9 cellular contexts compared by ENCODE assay signal in the genomic region with DNA sequence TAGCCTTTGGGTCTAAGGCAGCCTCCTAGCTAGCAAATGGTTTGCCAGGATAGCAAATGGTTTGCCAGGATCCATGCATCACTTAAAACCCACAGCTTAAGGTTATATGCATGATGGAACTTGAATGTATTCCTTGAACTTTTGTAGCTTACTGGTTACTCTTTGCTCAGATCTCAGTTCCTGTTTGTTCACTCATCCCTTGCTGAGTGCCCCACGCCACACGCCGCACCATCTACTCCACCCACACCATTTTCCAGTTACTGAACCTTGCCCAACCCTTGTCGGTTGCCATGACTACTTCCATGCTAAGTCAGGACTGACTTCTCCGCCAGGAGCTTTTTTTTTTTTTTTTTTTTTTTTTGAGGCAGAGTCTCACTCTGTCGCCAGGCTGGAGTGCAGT. TPM values are rescaled to one million over a fixed set of nuclear protein-coding genes. Genes with fewer than 3 reads are reported as not detected.
DNase-seq lines count a peak whose midpoint lies in the region; ATAC-seq and TF ChIP-seq lines count a peak whose summit lies in the region.
"Had no signal": no experiment of that assay in that cellular context is flagged by ENCODE, and none has a peak within 500 bp of the region (broad histone marks: within the 10 kb centered on the region; RNA-seq: fewer than 3 reads in every experiment).

No MANE protein-coding gene starts in this region.

- TF ChIP-seq CTCF in choroid plexus epithelial cell (conservative IDR thresholded peaks at IDR 0.05; ENCODE audit: low read depth, low read length) = no peak
- no peak for TF ChIP-seq CTCF in WTC11 (IDR thresholded peaks at IDR 0.05)

- POLR2A ChIA-PET in WTC11 (lab: Charles Lee) = no interaction called here

- H3K27me3 Mint-ChIP-seq in activated naive CD4-positive, alpha-beta T cell treated with anti-CD3 and anti-CD28 coated beads, Interleukin-2, amount 10 ng/mL, durations not matched to agents 7 days and 5 days = peaks cover 5% of the 10 kb centered on the region
- H3K27me3 Mint-ChIP-seq in WTC11 (ENCODE audit: low read depth) = no peaks in the 10 kb centered on the region; the same call in 1 of the 2 replicates

- ATAC-seq in GM21825 (IDR thresholded peaks at IDR 0.05; ENCODE audit: unreplicated experiment) (peak; percentile 94), WTC11 (no peak)

- peaks cover 3% of the 10 kb centered on the region for H3K4me1 Mint-ChIP-seq in activated naive CD4-positive, alpha-beta T cell treated with anti-CD3 and anti-CD28 coated beads, Interleukin-2, amount 10 ng/mL, durations not matched to agents 7 days and 5 days
- peaks cover 7% of the 10 kb centered on the region for H3K4me1 Mint-ChIP-seq in WTC11

- no peak for TF ChIP-seq EP300 in Ishikawa (IDR thresholded peaks at IDR 0.05; ENCODE audit: borderline replicate concordance)

- CTCF ChIA-PET in activated naive CD4-positive, alpha-beta T cell treated with anti-CD3 and anti-CD28 coated beads, Interleukin-2, amount 10 ng/mL, durations not matched to agents 7 days and 5 days (lab: Charles Lee) = no interaction called here
- CTCF ChIA-PET in WTC11 (lab: Charles Lee) = interaction anchor here (0.6 to 1.0 kb wide), 2 partner anchors 17 to 53 kb away, joined by 3 to 6 read pairs; no protein-coding TSS in a partner anchor

- no peak overlapping the region for H3K27ac Mint-ChIP-seq in activated naive CD4-positive, alpha-beta T cell treated with anti-CD3 and anti-CD28 coated beads, Interleukin-2, amount 10 ng/mL, durations not matched to agents 7 days and 5 days
- no peak overlapping the region for H3K27ac Mint-ChIP-seq in WTC11
- H3K27ac Mint-ChIP-seq: stimulated activated naive CD8-positive, alpha-beta T cell treated with anti-CD3 and anti-CD28 coated beads, Interleukin-15, Interleukin-2, amounts not matched to agents 100 ng/mL and 50 ng/mL, for 24 hours had no signal

- no peaks in the 10 kb centered on the region for H3K36me3 Mint-ChIP-seq in activated naive CD4-positive, alpha-beta T cell treated with anti-CD3 and anti-CD28 coated beads, Interleukin-2, amount 10 ng/mL, durations not matched to agents 7 days and 5 days
- no peaks in the 10 kb centered on the region for H3K36me3 Mint-ChIP-seq in WTC11

- DNase-seq in activated naive CD4-positive, alpha-beta T cell treated with Interleukin-2 at 50 U/mL for 16 hours = peak; percentile 16
- DNase-seq in activated naive CD4-positive, alpha-beta T cell treated with anti-CD3 and anti-CD28 coated beads, Interleukin-2, amount 10 ng/mL, durations not matched to agents 7 days and 5 days = no peak
- DNase-seq in choroid plexus epithelial cell (ENCODE audit: low read depth) (peak; percentile 39), NCI-H1436 (lab: John Stamatoyannopoulos, UW) (no peak), KG1 (lab: John Stamatoyannopoulos, UW) (no peak), WTC11 (ENCODE audit: low spot score) (no peak)

- no peaks in the 10 kb centered on the region for H3K9me3 Mint-ChIP-seq in activated naive CD4-positive, alpha-beta T cell treated with anti-CD3 and anti-CD28 coated beads, Interleukin-2, amount 10 ng/mL, durations not matched to agents 7 days and 5 days
- no peaks in the 10 kb centered on the region for H3K9me3 Mint-ChIP-seq in WTC11
- H3K9me3 Mint-ChIP-seq: stimulated activated naive CD8-positive, alpha-beta T cell treated with anti-CD3 and anti-CD28 coated beads, Interleukin-15, Interleukin-2, amounts not matched to agents 100 ng/mL and 50 ng/mL, for 24 hours had no signal

- no peak overlapping the region for H3K4me3 Mint-ChIP-seq in activated naive CD4-positive, alpha-beta T cell treated with anti-CD3 and anti-CD28 coated beads, Interleukin-2, amount 10 ng/mL, durations not matched to agents 7 days and 5 days
- H3K4me3 Mint-ChIP-seq in WTC11 = no peak overlapping the region
- H3K4me3 Mint-ChIP-seq: stimulated activated naive CD8-positive, alpha-beta T cell treated with anti-CD3 and anti-CD28 coated beads, Interleukin-15, Interleukin-2, amounts not matched to agents 100 ng/mL and 50 ng/mL, for 24 hours had no signal

- H3K4me3 ChIP-seq in choroid plexus epithelial cell (ENCODE audit: low read depth, low read length) = no peak overlapping the region

- no peak for TF ChIP-seq RAD21 in Ishikawa (IDR thresholded peaks at IDR 0.05; ENCODE audit: low read depth)

TF ChIP-seq in Ishikawa, 13 proteins besides CTCF, POLR2A, EP300 and RAD21:
- TF ChIP-seq FOXM1 (IDR thresholded peaks at IDR 0.05; ENCODE audit: borderline replicate concordance, low read depth) (no peak), EGR1 (IDR thresholded peaks at IDR 0.05) (peak; percentile 51; the same call in 1 of the 2 replicates)

TF ChIP-seq in WTC11, 78 proteins besides CTCF, POLR2A, EP300 and RAD21:
- TF ChIP-seq GRHL2 (CRISPR knock-in tag; IDR thresholded peaks at IDR 0.05; ENCODE audit: insufficient replicate concordance, severe bottlenecking) = no peak
TF ChIP-seq in WTC11: peak in this region for 0.

RNA-seq across cellular contexts. Expression of gene XIAP, which starts 29.5 kb away (rescaled TPM):
- total RNA-seq in WTC11 (2021) = 31.4 to 40.7 TPM (median 38.5 TPM) in 3 replicates

Comparison
In these comparisons a context has a peak if more than half of its experiments do, and no peak if none do; other contexts are left out.
1. DNase-seq: peak in activated naive CD4-positive, alpha-beta T cell treated with Interleukin-2 at 50 U/mL for 16 hours (single experiment) and choroid plexus epithelial cell (single experiment); none in activated naive CD4-positive, alpha-beta T cell treated with anti-CD3 and anti-CD28 coated beads, Interleukin-2, amount 10 ng/mL, durations not matched to agents 7 days and 5 days (single experiment), NCI-H1436 (single experiment), KG1 (single experiment) and WTC11 (single experiment).